Comparison of ENCODE assay signal across 1 cellular context in the genomic region with DNA sequence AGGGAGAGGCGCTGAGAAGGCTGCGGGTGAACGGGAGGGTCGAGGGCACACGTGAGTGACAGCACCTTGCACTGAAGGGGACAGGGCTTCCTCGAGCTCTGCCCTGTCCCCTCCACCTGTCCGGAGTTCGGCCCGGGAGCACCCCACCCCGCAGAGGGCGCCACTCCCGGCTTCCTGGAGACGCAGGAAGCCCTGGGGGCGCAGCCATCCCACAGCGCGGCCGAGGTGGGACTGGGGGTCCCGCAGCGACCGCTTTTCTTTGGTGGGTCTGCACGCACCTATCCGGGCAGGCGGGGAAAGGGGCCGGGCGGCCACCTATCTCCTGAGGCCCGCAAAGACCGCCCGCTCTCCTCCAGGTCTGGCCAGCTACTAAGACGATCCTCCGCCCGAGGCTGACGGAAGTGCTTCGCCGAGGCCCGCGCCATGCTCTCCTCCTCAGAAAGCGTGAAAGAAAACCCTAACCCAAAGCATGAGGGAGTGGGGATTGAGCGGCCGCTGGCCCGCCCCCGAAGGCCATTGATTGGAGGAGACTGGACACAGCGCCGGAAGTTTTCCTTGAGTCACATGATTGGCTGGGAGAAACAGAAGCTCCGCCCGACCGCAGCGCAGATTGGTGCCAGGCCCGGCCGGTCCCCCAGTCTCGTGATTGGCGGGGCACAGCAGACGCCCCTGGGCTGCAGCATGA.
TF ChIP-seq lines count a peak whose summit lies in the region.

No MANE protein-coding gene starts in this region.

TF ChIP-seq in GM12878, 131 proteins besides CTCF, POLR2A, EP300 and RAD21 (continued from another document and continues in another):
- peak; percentile 94 for TF ChIP-seq TAF1 (IDR thresholded peaks at IDR 0.05; ENCODE audit: borderline replicate concordance, low read depth, low read length)
- no peak for TF ChIP-seq SUPT20H (IDR thresholded peaks at IDR 0.05; ENCODE audit: borderline replicate concordance, control insufficient read depth, low read depth, low read length)
- TF ChIP-seq IKZF2 (IDR thresholded peaks at IDR 0.05) = no peak
- TF ChIP-seq ETV6 (conservative IDR thresholded peaks at IDR 0.05 in 1 of 2, IDR thresholded peaks at IDR 0.05 in 1 of 2; ENCODE audit: borderline replicate concordance in 1 of 2, low read depth in 1 of 2) = no peak
- TF ChIP-seq RB1 (IDR thresholded peaks at IDR 0.05; ENCODE audit: borderline replicate concordance) = no peak
- TF ChIP-seq SP1 (IDR thresholded peaks at IDR 0.05; ENCODE audit: low read depth, low read length) = peak; percentile 92
- TF ChIP-seq SRF (IDR thresholded peaks at IDR 0.05; ENCODE audit: low read depth in 2 of 2, low read length in 2 of 2) = no peak
- TF ChIP-seq GATAD2B (conservative IDR thresholded peaks at IDR 0.05; ENCODE audit: low read depth) = 0 out of 2 replicates have a peak, but pooled peaks have one; percentile 25
- TF ChIP-seq, protein P1, sequence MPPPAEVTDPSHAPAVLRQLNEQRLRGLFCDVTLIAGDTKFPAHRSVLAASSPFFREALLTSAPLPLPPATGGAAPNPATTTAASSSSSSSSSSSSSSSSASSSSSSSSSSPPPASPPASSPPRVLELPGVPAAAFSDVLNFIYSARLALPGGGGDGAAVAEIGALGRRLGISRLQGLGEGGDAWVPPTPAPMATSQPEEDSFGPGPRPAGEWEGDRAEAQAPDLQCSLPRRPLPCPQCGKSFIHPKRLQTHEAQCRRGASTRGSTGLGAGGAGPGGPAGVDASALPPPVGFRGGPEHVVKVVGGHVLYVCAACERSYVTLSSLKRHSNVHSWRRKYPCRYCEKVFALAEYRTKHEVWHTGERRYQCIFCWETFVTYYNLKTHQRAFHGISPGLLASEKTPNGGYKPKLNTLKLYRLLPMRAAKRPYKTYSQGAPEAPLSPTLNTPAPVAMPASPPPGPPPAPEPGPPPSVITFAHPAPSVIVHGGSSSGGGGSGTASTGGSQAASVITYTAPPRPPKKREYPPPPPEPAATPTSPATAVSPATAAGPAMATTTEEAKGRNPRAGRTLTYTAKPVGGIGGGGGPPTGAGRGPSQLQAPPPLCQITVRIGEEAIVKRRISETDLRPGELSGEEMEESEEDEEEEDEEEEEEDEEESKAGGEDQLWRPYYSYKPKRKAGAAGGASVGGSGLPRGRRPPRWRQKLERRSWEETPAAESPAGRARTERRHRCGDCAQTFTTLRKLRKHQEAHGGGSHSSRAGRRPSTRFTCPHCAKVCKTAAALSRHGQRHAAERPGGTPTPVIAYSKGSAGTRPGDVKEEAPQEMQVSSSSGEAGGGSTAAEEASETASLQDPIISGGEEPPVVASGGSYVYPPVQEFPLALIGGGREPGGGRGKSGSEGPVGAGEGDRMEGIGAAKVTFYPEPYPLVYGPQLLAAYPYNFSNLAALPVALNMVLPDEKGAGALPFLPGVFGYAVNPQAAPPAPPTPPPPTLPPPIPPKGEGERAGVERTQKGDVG (CRISPR knock-in tag; IDR thresholded peaks at IDR 0.05) = no peak
- TF ChIP-seq CEBPZ (IDR thresholded peaks at IDR 0.05; ENCODE audit: low read depth, low read length) = peak; percentile 73
- peak; percentile 88 for TF ChIP-seq ZNF687 (IDR thresholded peaks at IDR 0.05)
- TF ChIP-seq NBN (IDR thresholded peaks at IDR 0.05) = peak; percentile 59; the same call in 1 of the 2 replicates
- TF ChIP-seq KLF5 (IDR thresholded peaks at IDR 0.05; ENCODE audit: partially characterized antibody) = no peak
- no peak for TF ChIP-seq SMAD1 (IDR thresholded peaks at IDR 0.05; ENCODE audit: low read depth, partially characterized antibody)
- peak; percentile 56; the same call in 1 of the 2 replicates for TF ChIP-seq TCF12 (IDR thresholded peaks at IDR 0.05; ENCODE audit: low read depth, low read length)
- 0 out of 2 replicates have a peak, but pooled peaks have one; percentile 7 for TF ChIP-seq DPF2 (IDR thresholded peaks at IDR 0.05)
- TF ChIP-seq CREB1 (IDR thresholded peaks at IDR 0.05; ENCODE audit: low read depth) = peak; percentile 70; the same call in 1 of the 2 replicates
- TF ChIP-seq MEF2B (IDR thresholded peaks at IDR 0.05; ENCODE audit: partially characterized antibody, poor library complexity, severe bottlenecking) = no peak
- TF ChIP-seq, protein P2, sequence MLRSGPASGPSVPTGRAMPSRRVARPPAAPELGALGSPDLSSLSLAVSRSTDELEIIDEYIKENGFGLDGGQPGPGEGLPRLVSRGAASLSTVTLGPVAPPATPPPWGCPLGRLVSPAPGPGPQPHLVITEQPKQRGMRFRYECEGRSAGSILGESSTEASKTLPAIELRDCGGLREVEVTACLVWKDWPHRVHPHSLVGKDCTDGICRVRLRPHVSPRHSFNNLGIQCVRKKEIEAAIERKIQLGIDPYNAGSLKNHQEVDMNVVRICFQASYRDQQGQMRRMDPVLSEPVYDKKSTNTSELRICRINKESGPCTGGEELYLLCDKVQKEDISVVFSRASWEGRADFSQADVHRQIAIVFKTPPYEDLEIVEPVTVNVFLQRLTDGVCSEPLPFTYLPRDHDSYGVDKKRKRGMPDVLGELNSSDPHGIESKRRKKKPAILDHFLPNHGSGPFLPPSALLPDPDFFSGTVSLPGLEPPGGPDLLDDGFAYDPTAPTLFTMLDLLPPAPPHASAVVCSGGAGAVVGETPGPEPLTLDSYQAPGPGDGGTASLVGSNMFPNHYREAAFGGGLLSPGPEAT (IDR thresholded peaks at IDR 0.05; ENCODE audit: low read depth) = no peak
- TF ChIP-seq PAX8 (IDR thresholded peaks at IDR 0.05) = no peak
- 0 out of 3 replicates have a peak, but pooled peaks of 1 of the 2 experiments have one; percentile 7 for TF ChIP-seq EGR1 (IDR thresholded peaks at IDR 0.05; ENCODE audit: borderline replicate concordance in 1 of 2, low read depth in 2 of 2, low read length in 2 of 2)
- TF ChIP-seq CBX3 (IDR thresholded peaks at IDR 0.05; ENCODE audit: borderline replicate concordance, low read depth) = no peak
- TF ChIP-seq, protein P3, sequence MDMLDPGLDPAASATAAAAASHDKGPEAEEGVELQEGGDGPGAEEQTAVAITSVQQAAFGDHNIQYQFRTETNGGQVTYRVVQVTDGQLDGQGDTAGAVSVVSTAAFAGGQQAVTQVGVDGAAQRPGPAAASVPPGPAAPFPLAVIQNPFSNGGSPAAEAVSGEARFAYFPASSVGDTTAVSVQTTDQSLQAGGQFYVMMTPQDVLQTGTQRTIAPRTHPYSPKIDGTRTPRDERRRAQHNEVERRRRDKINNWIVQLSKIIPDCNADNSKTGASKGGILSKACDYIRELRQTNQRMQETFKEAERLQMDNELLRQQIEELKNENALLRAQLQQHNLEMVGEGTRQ (IDR thresholded peaks at IDR 0.05; ENCODE audit: borderline replicate concordance, low read depth, low read length) = peak; percentile 63
- no peak for TF ChIP-seq ELK1 (IDR thresholded peaks at IDR 0.05; ENCODE audit: low read depth, low read length)
- peak; percentile 88 for TF ChIP-seq CHD2 (IDR thresholded peaks at IDR 0.05; ENCODE audit: borderline replicate concordance, low read depth, low read length)
- no peak for TF ChIP-seq HCFC1 (IDR thresholded peaks at IDR 0.05; ENCODE audit: low read length)
- no peak for TF ChIP-seq BCLAF1 (IDR thresholded peaks at IDR 0.05)
- TF ChIP-seq SPI1 (IDR thresholded peaks at IDR 0.05; ENCODE audit: borderline replicate concordance, insufficient read depth, low read depth, low read length) = no peak
- peak; percentile 62 for TF ChIP-seq FOS (IDR thresholded peaks at IDR 0.05; ENCODE audit: borderline replicate concordance, extremely low read depth, insufficient read length)
- TF ChIP-seq, protein P4, sequence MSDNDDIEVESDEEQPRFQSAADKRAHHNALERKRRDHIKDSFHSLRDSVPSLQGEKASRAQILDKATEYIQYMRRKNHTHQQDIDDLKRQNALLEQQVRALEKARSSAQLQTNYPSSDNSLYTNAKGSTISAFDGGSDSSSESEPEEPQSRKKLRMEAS (IDR thresholded peaks at IDR 0.05; ENCODE audit: low read depth, low read length) = peak; percentile 94
- TF ChIP-seq ATF7 (IDR thresholded peaks at IDR 0.05; ENCODE audit: low read depth) = no peak
- TF ChIP-seq ZNF384 (IDR thresholded peaks at IDR 0.05; ENCODE audit: borderline replicate concordance, low read depth, low read length) = no peak
- no peak for TF ChIP-seq ATF2 (IDR thresholded peaks at IDR 0.05; ENCODE audit: low read length)
- no peak for TF ChIP-seq ASH2L (IDR thresholded peaks at IDR 0.05; ENCODE audit: borderline replicate concordance, low read depth)
- TF ChIP-seq SIN3A (IDR thresholded peaks at IDR 0.05; ENCODE audit: low read depth, low read length) = peak; percentile 71; the same call in 1 of the 2 replicates
- no peak; the same call in 1 of the 2 replicates for TF ChIP-seq TCF7 (IDR thresholded peaks at IDR 0.05; ENCODE audit: borderline replicate concordance)
